Comparison of ENCODE assay signal across 20 cellular contexts in the genomic region with DNA sequence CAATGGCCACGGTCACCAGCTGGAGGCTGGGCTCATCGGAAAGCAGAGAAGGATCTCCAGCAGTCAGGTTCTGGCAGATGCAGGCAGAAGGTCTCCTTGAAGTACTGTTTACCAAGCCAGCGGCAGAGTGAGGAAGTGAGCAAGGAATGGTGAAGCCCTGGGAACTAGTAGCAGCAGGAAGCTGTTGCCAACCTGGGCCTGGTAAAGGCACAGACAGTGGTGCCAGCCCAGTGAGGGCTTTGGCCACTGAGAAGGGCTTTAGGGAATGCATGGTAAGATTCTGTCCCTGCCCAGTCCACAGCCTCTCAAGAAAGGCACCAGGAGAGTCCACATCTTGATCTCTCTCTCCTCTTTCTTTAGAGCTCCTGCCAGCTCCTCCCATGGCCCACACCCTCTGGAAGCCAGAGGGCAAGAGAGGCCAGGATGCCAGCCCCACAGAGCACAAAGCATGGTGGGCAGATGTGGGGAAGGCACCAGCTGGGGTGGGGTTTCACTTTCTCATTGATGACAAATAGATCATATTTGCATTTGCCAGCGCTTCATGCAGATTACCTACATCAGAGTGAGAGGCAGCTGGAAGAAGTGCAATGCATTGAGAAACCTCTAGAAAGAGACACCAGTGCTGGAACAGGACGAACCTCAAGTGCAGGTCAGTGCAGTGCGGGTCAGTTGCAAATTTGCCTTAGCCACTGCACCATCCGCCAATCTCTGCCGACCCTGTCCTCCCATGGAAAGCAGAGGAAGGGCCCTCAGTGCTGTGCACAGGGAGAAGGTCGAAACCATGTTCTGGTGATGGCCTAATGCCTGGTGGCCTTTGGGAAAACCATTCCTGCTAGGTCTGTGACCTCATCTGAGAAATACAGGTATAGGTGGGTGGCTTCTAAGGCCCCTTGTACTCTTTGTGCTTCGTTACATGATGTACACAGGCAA.
"Had no signal": no experiment of that assay in that cellular context is flagged by ENCODE, and none has a peak within 500 bp of the region (broad histone marks: within the 10 kb centered on the region; RNA-seq: fewer than 3 reads in every experiment).

No MANE protein-coding gene starts in this region.

- ATAC-seq: K562, T-cell had no signal

- H3K4me2 ChIP-seq: KMS-11, SK-N-SH had no signal

- H3K27ac ChIP-seq: HL-60, KMS-11 had no signal

- H3K4me3 ChIP-seq: K562 had no signal

- DNase-seq: Kasumi-1, MM.1S, NCI-H1092 treated with DMSO at 0.1 percent for 48 hours, NCI-H1436, NCI-H187, NCI-H2081, NCI-H2107, NCI-H2227 treated with DMSO at 0.1 percent for 48 hours, NCI-H524, NCI-H526 treated with DMSO at 0.1 percent for 48 hours, NCI-H748 treated with DMSO at 0.1 percent for 48 hours, OCI-M1, RPMI8226, SHP77, SK-N-SH, SW 1271, T-cell had no signal

- H3K9ac ChIP-seq: KMS-11, SK-N-SH had no signal
